Comparison of ENCODE assay signal across 22 cellular contexts in the genomic region with DNA sequence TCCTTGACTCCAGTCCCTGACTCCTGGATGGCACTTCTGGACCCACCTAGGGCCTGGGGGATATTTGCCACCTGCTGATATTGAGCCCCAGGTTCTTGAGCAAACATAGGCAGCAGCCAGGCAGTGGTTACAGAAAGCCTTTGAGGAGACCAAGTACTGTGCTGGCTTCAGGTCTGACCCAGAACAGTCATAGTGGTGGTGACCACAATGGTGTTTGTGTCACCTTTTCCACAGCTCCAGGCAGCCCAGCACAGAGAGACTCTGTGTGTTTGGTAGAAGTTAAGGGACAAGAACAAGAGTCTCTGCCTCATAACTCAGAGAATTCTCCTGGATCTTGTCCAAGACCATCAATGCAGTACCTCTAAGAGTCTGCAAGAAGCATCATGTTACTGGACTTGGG. TPM values are rescaled to one million over a fixed set of nuclear protein-coding genes. Genes with fewer than 3 reads are reported as not detected.
"Had no signal": no experiment of that assay in that cellular context is flagged by ENCODE, and none has a peak within 500 bp of the region (broad histone marks: within the 10 kb centered on the region; RNA-seq: fewer than 3 reads in every experiment).

No MANE protein-coding gene starts in this region.

- H3K36me3 Mint-ChIP-seq: mesothelial cell of epicardium had no signal

- H3K27ac Mint-ChIP-seq: dendritic cell treated with granulocyte-macrophage colony-stimulating factor and Interleukin-4, amounts not matched to agents 40 ng/mL and 50 ng/mL, for 4 days; mesothelial cell of epicardium; nephron progenitor cell; T-helper 17 cell had no signal

- H3K4me1 Mint-ChIP-seq: mesothelial cell of epicardium, nephron progenitor cell, T-helper 17 cell had no signal

- H3K9me3 Mint-ChIP-seq: dendritic cell treated with granulocyte-macrophage colony-stimulating factor and Interleukin-4, amounts not matched to agents 40 ng/mL and 50 ng/mL, for 4 days; mesothelial cell of epicardium; nephron progenitor cell had no signal

- DNase-seq: activated effector memory CD4-positive, alpha-beta T cell treated with Interleukin-2 at 50 U/mL for 16 hours; activated naive CD4-positive, alpha-beta T cell treated with anti-CD3 and anti-CD28 coated beads, Interleukin-2, amount 50 U/mL, for 16 hours; activated T-cell treated with anti-CD3 and anti-CD28 coated beads, Interleukin-2, amount 50 U/mL, for 1 hour; effector memory CD4-positive, alpha-beta T cell; esophagus squamous epithelium; heart right ventricle; left lung; nephron progenitor cell; occipital lobe; retina; spleen; T-helper 17 cell; upper lobe of left lung; WERI-Rb-1 had no signal

- ATAC-seq: heart right ventricle, left lung, T-helper 17 cell had no signal

- H3K4me3 Mint-ChIP-seq: dendritic cell treated with granulocyte-macrophage colony-stimulating factor and Interleukin-4, amounts not matched to agents 40 ng/mL and 50 ng/mL, for 4 days; mesothelial cell of epicardium; nephron progenitor cell; T-helper 17 cell had no signal

RNA-seq across cellular contexts. Expression of gene CLC, which starts 14.6 kb away (rescaled TPM):
- total RNA-seq: cerebellum, esophagus squamous epithelium, kidney epithelial cell, left lung, lung microvascular endothelial cell, mesothelial cell of epicardium, occipital lobe, posterior vena cava, SJSA1, thoracic aorta, upper lobe of left lung had no signal

RNA-seq across cellular contexts. Expression of gene LEUTX, which starts 26.3 kb away (rescaled TPM):
- total RNA-seq: cerebellum, esophagus squamous epithelium, heart right ventricle, kidney epithelial cell, left lung, lung microvascular endothelial cell, mesothelial cell of epicardium, occipital lobe, posterior vena cava, SJSA1, spleen, T-helper 17 cell, thoracic aorta, upper lobe of left lung had no signal

RNA-seq across cellular contexts. Expression of gene LGALS14, which starts 48.1 kb away (rescaled TPM):
- total RNA-seq: cerebellum, esophagus squamous epithelium, heart right ventricle, kidney epithelial cell, left lung, lung microvascular endothelial cell, occipital lobe, posterior vena cava, SJSA1, spleen, T-helper 17 cell, thoracic aorta, upper lobe of left lung had no signal
